ENCODE assay signal across 8 cellular contexts in genomic region chr16:2429771-2430663, GRCh38. TPM values are rescaled to one million over a fixed set of nuclear protein-coding genes. Genes with fewer than 3 reads are reported as not detected.
DNase-seq lines count a peak whose midpoint lies in the region; ATAC-seq and TF ChIP-seq lines count a peak whose summit lies in the region.

No MANE protein-coding gene starts in this region.

- H2AFZ ChIP-seq in PC-3 (ENCODE audit: low read length): peak overlapping the region; percentile 87

- H3K27ac ChIP-seq in PC-3 (ENCODE audit: low read length) (no peak overlapping the region), colonic mucosa (no peak overlapping the region), lower lobe of right lung (peak overlapping the region; percentile 69), tibial nerve (peak overlapping the region in 3 of 4 donors; percentile 80 to 89 (median 81))

- peak overlapping the region; percentile 94 for H3K4me2 ChIP-seq in PC-3 (ENCODE audit: low read length)

- H3K27me3 ChIP-seq in GM06990 (replicated peaks; ENCODE audit: control insufficient read depth, insufficient read depth, low read length): no peaks in the 10 kb centered on the region
- no peaks in the 10 kb centered on the region for H3K27me3 ChIP-seq in PC-3 (ENCODE audit: low read length)
- no peaks in the 10 kb centered on the region for H3K27me3 ChIP-seq in colonic mucosa
- H3K27me3 ChIP-seq in lower lobe of right lung (ENCODE audit: low read depth): no peaks in the 10 kb centered on the region
- H3K27me3 ChIP-seq in tibial nerve: no peaks in the 10 kb centered on the region

- TF ChIP-seq POLR2A in tibial nerve (IDR thresholded peaks at IDR 0.05): no peak

- POLR2A ChIA-PET in PC-3 (lab: Charles Lee; ENCODE audit: unreplicated experiment): no interaction called here

- DNase-seq in GM06990 (ENCODE audit: extremely low read depth, insufficient read length): no peak
- DNase-seq in HCEC 1CT: peak; percentile 17
- DNase-seq in PC-3: peak; percentile 45
- DNase-seq in colonic mucosa: peak; percentile 45
- DNase-seq in lower lobe of right lung: no peak
- no peak for DNase-seq in tibial nerve (ENCODE audit: low spot score in 2 of 2)
- DNase-seq in amniotic stem cell (lab: John Stamatoyannopoulos, UW): no peak
- DNase-seq in A172 (ENCODE audit: low spot score): no peak

- peak overlapping the region; percentile 88 for H3K9ac ChIP-seq in PC-3 (ENCODE audit: low read length)
- H3K9ac ChIP-seq in colonic mucosa (ENCODE audit: low read depth in 2 of 2, low read length in 2 of 2): peak overlapping the region; percentile 76 to 88

- H3K79me2 ChIP-seq in PC-3 (ENCODE audit: low read length): peaks cover 32% of the 10 kb centered on the region

- H3K4me3 ChIP-seq in GM06990 (replicated peaks; ENCODE audit: low read depth, low read length) (peak overlapping the region; percentile 83), PC-3 (ENCODE audit: low read length) (peak overlapping the region; percentile 91), colonic mucosa (peak overlapping the region; percentile 81), lower lobe of right lung (peak overlapping the region; percentile 95), tibial nerve (peak overlapping the region; percentile 79 to 96 (median 87))

- H3F3A ChIP-seq in PC-3 (ENCODE audit: low read length, unreplicated experiment): no peaks in the 10 kb centered on the region

- H3K36me3 ChIP-seq in GM06990 (ENCODE audit: control insufficient read depth, insufficient read depth, low read length) (peaks cover 8% of the 10 kb centered on the region), PC-3 (ENCODE audit: low read depth, low read length) (peaks cover 10% of the 10 kb centered on the region; the same call in 1 of the 2 replicates), colonic mucosa (no peaks in the 10 kb centered on the region), lower lobe of right lung (peaks cover 9% of the 10 kb centered on the region), tibial nerve (peaks cover 0 to 15% (median 0%) of the 10 kb centered on the region in 3 donors)

- H4K20me1 ChIP-seq in PC-3 (ENCODE audit: low read length): peaks cover 8% of the 10 kb centered on the region; the same call in 1 of the 2 replicates

- TSS peak; percentile 40 for BruUV-seq in PC-3 (replicated peaks; lab: Mats Ljungman, UMichigan)

- 2 to 7% methylated on average over 28 to 46 of the region's 46 CpGs for WGBS in tibial nerve, 2 donors

- intact Hi-C loops in PC-3 (cut with micrococcal nuclease) (loop anchor here (1.0 to 2.0 kb wide), 2 partner anchors 71 to 89 kb away; partner anchors contain the start of gene ABCA3), colonic mucosa (cut with DNase I) (loop anchor here (5.0 kb wide), 2 partner anchors 67 to 88 kb away; partner anchors contain the start of gene ABCA3), lower lobe of right lung (cut with DNase I) (no loop called here)

- CTCF ChIA-PET in PC-3 (lab: Charles Lee): interaction anchor here (0.6 to 1.2 kb wide), 2 partner anchors 28 to 71 kb away, joined by 3 read pairs; no protein-coding TSS in a partner anchor

- peak; percentile 42 for TF ChIP-seq CTCF in GM06990 (IDR thresholded peaks at IDR 0.05; ENCODE audit: insufficient read depth, low read length, poor library complexity, severe bottlenecking)
- peak; percentile 29; the same call in 1 of the 2 replicates for TF ChIP-seq CTCF in PC-3 (conservative IDR thresholded peaks at IDR 0.05; ENCODE audit: low read depth, low read length)
- TF ChIP-seq CTCF in colonic mucosa (IDR thresholded peaks at IDR 0.05): no peak
- no peak for TF ChIP-seq CTCF in lower lobe of right lung (IDR thresholded peaks at IDR 0.05)
- peak in 1 of 5 experiments; percentile 2 for TF ChIP-seq CTCF in tibial nerve (IDR thresholded peaks at IDR 0.05)

- ATAC-seq in PC-3: peak; percentile 35
- ATAC-seq in lower lobe of right lung: peak; percentile 1 to 22

- no peaks in the 10 kb centered on the region for H3K9me2 ChIP-seq in PC-3 (replicated peaks; ENCODE audit: low read length)

- peaks cover 13% of the 10 kb centered on the region for H3K4me1 ChIP-seq in PC-3 (ENCODE audit: insufficient read depth, low read length)
- peaks cover 7% of the 10 kb centered on the region for H3K4me1 ChIP-seq in colonic mucosa
- H3K4me1 ChIP-seq in lower lobe of right lung: peaks cover 22% of the 10 kb centered on the region
- H3K4me1 ChIP-seq in tibial nerve: peaks cover 0 to 19% (median 10%) of the 10 kb centered on the region in 4 donors

- no peak for TF ChIP-seq EP300 in tibial nerve (IDR thresholded peaks at IDR 0.05)

- H3K9me3 ChIP-seq in PC-3 (ENCODE audit: low read length): no peaks in the 10 kb centered on the region
- no peaks in the 10 kb centered on the region for H3K9me3 ChIP-seq in colonic mucosa
- H3K9me3 ChIP-seq in lower lobe of right lung: no peaks in the 10 kb centered on the region
- H3K9me3 ChIP-seq in tibial nerve: no peaks in the 10 kb centered on the region

RNA-seq across cellular contexts. Expression of gene CCNF, which starts 0.8 kb away (rescaled TPM):
- total RNA-seq in PC-3 (2014; rRNA removed): 26.8 and 31.4 TPM in 2 replicates
- total RNA-seq in colonic mucosa: 10 to 100 TPM in 1 of 2 donors, 1 to 10 TPM in 1; 8.6 to 38.2 TPM
- total RNA-seq in lower lobe of right lung: 3.4 TPM
- 1 to 10 TPM; 1.6 to 3.0 (median 2.0) TPM for total RNA-seq in tibial nerve
- 52.0 and 54.5 TPM in 2 replicates for total RNA-seq in A172 (2014; rRNA removed; shearing (Covaris generic))

RNA-seq across cellular contexts. Expression of gene TEDC2, which starts 29.9 kb away (rescaled TPM):
- total RNA-seq in PC-3 (2014; rRNA removed): 35.5 and 44.9 TPM in 2 replicates
- 10 to 100 TPM in 1 of 2 donors, 1 to 10 TPM in 1; 2.4 to 24.0 TPM for total RNA-seq in colonic mucosa
- 0.68 TPM for total RNA-seq in lower lobe of right lung
- total RNA-seq in tibial nerve: 1 to 10 TPM in 3 of 4 donors, not detected in 1; 1.3 to 2.5 (median 1.8) TPM
- 33.2 and 48.6 TPM in 2 replicates for total RNA-seq in A172 (2014; rRNA removed; shearing (Covaris generic))

RNA-seq across cellular contexts. Expression of gene NTN3, which starts 41.1 kb away (rescaled TPM):
- total RNA-seq in PC-3 (2014; rRNA removed) (not detected in 2 replicates), colonic mucosa (not detected), lower lobe of right lung (0.24 TPM), tibial nerve (under 1 TPM in 1 of 4 donors, not detected in 3; 0.39 TPM)
- 0.12 TPM in 1 of 2 replicates, not detected in the other for total RNA-seq in A172 (2014; rRNA removed; shearing (Covaris generic))

RNA-seq across cellular contexts. Expression of gene TBC1D24, which starts 44.9 kb away (rescaled TPM):
- total RNA-seq in PC-3 (2014; rRNA removed) (11.3 and 15.2 TPM in 2 replicates), colonic mucosa (10 to 100 TPM in 1 of 2 donors, 1 to 10 TPM in 1; 8.4 to 15.8 TPM), lower lobe of right lung (40.2 TPM), tibial nerve (10 to 100 TPM; 12.0 to 18.3 (median 16.3) TPM)
- 8.6 and 18.0 TPM in 2 replicates for total RNA-seq in A172 (2014; rRNA removed; shearing (Covaris generic))

Comparison
In these comparisons a context has a peak if more than half of its experiments do, and no peak if none do; other contexts are left out.
1. DNase-seq: peak in HCEC 1CT (single experiment), PC-3 (single experiment) and colonic mucosa (single experiment); none in GM06990 (single experiment), lower lobe of right lung (single experiment), tibial nerve (0 of 2), amniotic stem cell (single experiment) and A172 (single experiment).
2. CTCF ChIP-seq: peak in GM06990 (single experiment) and PC-3 (single experiment); none in colonic mucosa (single experiment) and lower lobe of right lung (single experiment).
3. H3K27ac ChIP-seq: peak in lower lobe of right lung (single experiment) and tibial nerve (3 of 4); none in PC-3 (single experiment) and colonic mucosa (single experiment).
4. Peak in every context shown above with its lines, with median percentiles within 50 percentile points of each other: H3K4me3 ChIP-seq.